Comparison of ENCODE assay signal across 32 cellular contexts in the genomic region with DNA sequence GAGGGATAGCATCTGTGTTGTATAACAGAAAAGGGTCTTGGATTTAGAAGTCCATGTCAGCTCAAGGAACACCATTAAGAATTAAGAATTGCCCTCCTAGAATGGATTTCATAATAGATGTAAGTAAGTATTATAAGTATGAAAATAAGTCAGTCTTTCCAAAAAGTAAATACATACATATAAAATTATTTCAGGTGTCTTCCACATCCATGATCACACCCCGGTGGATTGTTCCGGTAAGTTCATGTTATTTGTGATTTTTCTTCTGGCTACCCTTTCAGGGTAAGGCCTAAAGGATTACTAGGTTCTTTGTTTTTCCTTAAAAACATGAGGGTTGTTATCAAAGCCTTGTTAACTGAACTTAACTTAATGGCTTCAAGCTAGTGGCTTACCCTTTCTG.
"Had no signal": no experiment of that assay in that cellular context is flagged by ENCODE, and none has a peak within 500 bp of the region (broad histone marks: within the 10 kb centered on the region; RNA-seq: fewer than 3 reads in every experiment).

No MANE protein-coding gene starts in this region.

- DNase-seq: activated CD4-positive, alpha-beta T cell treated with anti-CD3 and anti-CD28 coated beads for 36 hours; activated CD4-positive, CD25-positive, alpha-beta regulatory T cell; activated CD8-positive, alpha-beta memory T cell treated with anti-CD3 and anti-CD28 coated beads, Interleukin-2, amount 10 ng/mL, durations not matched to agents 7 days and 5 days; activated CD8-positive, alpha-beta T cell treated with anti-CD3 and anti-CD28 coated beads, Interleukin-2, amount 10 ng/mL, durations not matched to agents 7 days and 5 days; activated naive CD8-positive, alpha-beta T cell treated with anti-CD3 and anti-CD28 coated beads, Interleukin-2, amount 50 U/mL, for 24 hours; activated T-cell treated with anti-CD3 and anti-CD28 coated beads, Interleukin-2, amount 50 U/mL, for 48 hours; amygdala; effector memory CD8-positive, alpha-beta T cell; foreskin melanocyte; left colon; naive thymus-derived CD8-positive, alpha-beta T cell; occipital lobe; psoas muscle; sigmoid colon; small intestine; stimulated activated CD4-positive, alpha-beta T cell treated with anti-CD3 and anti-CD28 coated beads, Interleukin-1b, Interleukin-23, amount 100 ng/mL, for 48 hours; stimulated activated CD4-positive, alpha-beta T cell treated with anti-CD3 and anti-CD28 coated beads, Interleukin-4, amount 100 ng/mL, for 4 hours; stimulated activated CD8-positive, alpha-beta memory T cell treated with anti-CD3 and anti-CD28 coated beads, Interleukin-4, amount 100 ng/mL, for 48 hours; stimulated activated naive CD8-positive, alpha-beta T cell treated with anti-CD3 and anti-CD28 coated beads, Interleukin-15, amount 100 ng/mL, for 72 hours; substantia nigra; T-cell; upper lobe of right lung had no signal

- H3K27ac Mint-ChIP-seq: activated CD4-positive, alpha-beta T cell treated with anti-CD3 and anti-CD28 coated beads for 36 hours; activated CD8-positive, alpha-beta memory T cell treated with anti-CD3 and anti-CD28 coated beads, Interleukin-2, amount 10 ng/mL, durations not matched to agents 7 days and 5 days; activated CD8-positive, alpha-beta T cell treated with anti-CD3 and anti-CD28 coated beads, Interleukin-2, amount 10 ng/mL, durations not matched to agents 7 days and 5 days; activated naive CD4-positive, alpha-beta T cell treated with anti-CD3 and anti-CD28 coated beads, Interleukin-2, amount 50 U/mL, for 24 hours; activated naive CD8-positive, alpha-beta T cell treated with anti-CD3 and anti-CD28 coated beads, Interleukin-2, amount 50 U/mL, for 24 hours; activated T-helper 2 cell treated with anti-CD3 and anti-CD28 coated beads, Interferon-gamma antibody, Interleukin-2, Interleukin-4, amounts not matched to agents 10 μg/mL and 5 μg/mL and 100 μg/mL, durations not matched to agents 14 hours and 24 hours and 36 hours; effector memory CD8-positive, alpha-beta T cell; memory B cell; naive thymus-derived CD8-positive, alpha-beta T cell; neural progenitor cell; stimulated activated memory B cell treated with anti-CD40 and anti-IgM and Interleukin-4, amounts not matched to agents 10 μg/mL and 1 μg/mL and 100 μg/mL, for 72 hours; stimulated activated naive CD8-positive, alpha-beta T cell treated with anti-CD3 and anti-CD28 coated beads, Interleukin-15, amount 100 ng/mL, for 72 hours; T-cell had no signal

- H3K4me2 ChIP-seq: hepatocyte, neural progenitor cell had no signal

- H3K9ac ChIP-seq: neural progenitor cell, parathyroid adenoma had no signal

- H3K4me3 ChIP-seq: coronary artery, hepatocyte, neural progenitor cell, psoas muscle, sigmoid colon, upper lobe of right lung had no signal

- H3K36me3 ChIP-seq: upper lobe of right lung had no signal

- H3K27me3 Mint-ChIP-seq: activated CD4-positive, alpha-beta T cell treated with anti-CD3 and anti-CD28 coated beads for 36 hours; activated CD8-positive, alpha-beta memory T cell treated with anti-CD3 and anti-CD28 coated beads, Interleukin-2, amount 10 ng/mL, durations not matched to agents 7 days and 5 days; activated naive CD4-positive, alpha-beta T cell treated with anti-CD3 and anti-CD28 coated beads, Interleukin-2, amount 50 U/mL, for 24 hours; activated naive CD8-positive, alpha-beta T cell treated with anti-CD3 and anti-CD28 coated beads, Interleukin-2, amount 50 U/mL, for 24 hours; effector memory CD8-positive, alpha-beta T cell; memory B cell; naive thymus-derived CD8-positive, alpha-beta T cell; stimulated activated memory B cell treated with anti-CD40 and anti-IgM and Interleukin-4, amounts not matched to agents 10 μg/mL and 1 μg/mL and 100 μg/mL, for 72 hours; stimulated activated naive CD8-positive, alpha-beta T cell treated with anti-CD3 and anti-CD28 coated beads, Interleukin-15, amount 100 ng/mL, for 72 hours; T-cell had no signal

- H2AFZ ChIP-seq: hepatocyte, neural progenitor cell, parathyroid adenoma had no signal

- H3K27ac ChIP-seq: coronary artery, hepatocyte, neural progenitor cell, parathyroid adenoma, psoas muscle, sigmoid colon, upper lobe of right lung had no signal

- H3K27me3 ChIP-seq: hepatocyte, neural progenitor cell, sigmoid colon, upper lobe of right lung had no signal

- H3K9me3 Mint-ChIP-seq: activated naive CD4-positive, alpha-beta T cell treated with anti-CD3 and anti-CD28 coated beads, Interleukin-2, amount 50 U/mL, for 24 hours; activated naive CD8-positive, alpha-beta T cell treated with anti-CD3 and anti-CD28 coated beads, Interleukin-2, amount 50 U/mL, for 24 hours; activated T-helper 2 cell treated with anti-CD3 and anti-CD28 coated beads, Interferon-gamma antibody, Interleukin-2, Interleukin-4, amounts not matched to agents 10 μg/mL and 5 μg/mL and 100 μg/mL, durations not matched to agents 14 hours and 24 hours and 36 hours; effector memory CD8-positive, alpha-beta T cell; stimulated activated naive CD8-positive, alpha-beta T cell treated with anti-CD3 and anti-CD28 coated beads, Interleukin-15, amount 100 ng/mL, for 72 hours had no signal

- H3K4me1 Mint-ChIP-seq: activated CD4-positive, alpha-beta T cell treated with anti-CD3 and anti-CD28 coated beads for 36 hours; activated CD8-positive, alpha-beta memory T cell treated with anti-CD3 and anti-CD28 coated beads, Interleukin-2, amount 10 ng/mL, durations not matched to agents 7 days and 5 days; activated naive CD4-positive, alpha-beta T cell treated with anti-CD3 and anti-CD28 coated beads, Interleukin-2, amount 50 U/mL, for 24 hours; activated naive CD8-positive, alpha-beta T cell treated with anti-CD3 and anti-CD28 coated beads, Interleukin-2, amount 50 U/mL, for 24 hours; memory B cell; naive thymus-derived CD8-positive, alpha-beta T cell; neural progenitor cell; stimulated activated memory B cell treated with anti-CD40 and anti-IgM and Interleukin-4, amounts not matched to agents 10 μg/mL and 1 μg/mL and 100 μg/mL, for 72 hours; stimulated activated naive CD8-positive, alpha-beta T cell treated with anti-CD3 and anti-CD28 coated beads, Interleukin-15, amount 100 ng/mL, for 72 hours; T-cell had no signal

- ATAC-seq: activated CD4-positive, alpha-beta T cell treated with anti-CD3 and anti-CD28 coated beads for 36 hours; activated CD8-positive, alpha-beta memory T cell treated with anti-CD3 and anti-CD28 coated beads, Interleukin-2, amount 10 ng/mL, durations not matched to agents 7 days and 5 days; activated CD8-positive, alpha-beta T cell treated with anti-CD3 and anti-CD28 coated beads, Interleukin-2, amount 10 ng/mL, durations not matched to agents 7 days and 5 days; activated naive CD8-positive, alpha-beta T cell treated with anti-CD3 and anti-CD28 coated beads, Interleukin-2, amount 50 U/mL, for 24 hours; effector memory CD8-positive, alpha-beta T cell; esophagus mucosa; left colon; naive thymus-derived CD8-positive, alpha-beta T cell; psoas muscle; stimulated activated memory B cell treated with anti-CD40 and anti-IgM and Interleukin-4, amounts not matched to agents 10 μg/mL and 1 μg/mL and 100 μg/mL, for 72 hours; stimulated activated naive CD8-positive, alpha-beta T cell treated with anti-CD3 and anti-CD28 coated beads, Interleukin-15, amount 100 ng/mL, for 72 hours; T-cell; upper lobe of right lung had no signal

- H3K4me1 ChIP-seq: neural progenitor cell, parathyroid adenoma, psoas muscle, sigmoid colon, upper lobe of right lung had no signal

- H3K79me2 ChIP-seq: hepatocyte, parathyroid adenoma had no signal

- FAIRE-seq: keratinocyte, small intestine had no signal

- H3K9me3 ChIP-seq: psoas muscle, upper lobe of right lung had no signal

- H3K4me3 Mint-ChIP-seq: activated CD4-positive, alpha-beta T cell treated with anti-CD3 and anti-CD28 coated beads for 36 hours; activated CD8-positive, alpha-beta memory T cell treated with anti-CD3 and anti-CD28 coated beads, Interleukin-2, amount 10 ng/mL, durations not matched to agents 7 days and 5 days; activated CD8-positive, alpha-beta T cell treated with anti-CD3 and anti-CD28 coated beads, Interleukin-2, amount 10 ng/mL, durations not matched to agents 7 days and 5 days; activated naive CD4-positive, alpha-beta T cell treated with anti-CD3 and anti-CD28 coated beads, Interleukin-2, amount 50 U/mL, for 24 hours; activated naive CD8-positive, alpha-beta T cell treated with anti-CD3 and anti-CD28 coated beads, Interleukin-2, amount 50 U/mL, for 24 hours; effector memory CD8-positive, alpha-beta T cell; memory B cell; naive thymus-derived CD8-positive, alpha-beta T cell; neural progenitor cell; stimulated activated memory B cell treated with anti-CD40 and anti-IgM and Interleukin-4, amounts not matched to agents 10 μg/mL and 1 μg/mL and 100 μg/mL, for 72 hours; stimulated activated naive CD8-positive, alpha-beta T cell treated with anti-CD3 and anti-CD28 coated beads, Interleukin-15, amount 100 ng/mL, for 72 hours; T-cell had no signal
